Comparison of ENCODE assay signal across 17 cellular contexts in genomic region chr10:131080571-131080970, GRCh38.
"Had no signal": no experiment of that assay in that cellular context is flagged by ENCODE, and none has a peak within 500 bp of the region (broad histone marks: within the 10 kb centered on the region; RNA-seq: fewer than 3 reads in every experiment).

No MANE protein-coding gene starts in this region.

- H3K36me3 Mint-ChIP-seq: naive thymus-derived CD8-positive, alpha-beta T cell had no signal

- H3K4me3 ChIP-seq: heart right ventricle, ovary, smooth muscle cell had no signal

- H3K9me3 ChIP-seq: heart right ventricle, ovary had no signal

- H3K27ac ChIP-seq: heart right ventricle had no signal

- H3K36me3 ChIP-seq: heart right ventricle, ovary had no signal

- H3K4me1 ChIP-seq: heart right ventricle had no signal

- FAIRE-seq: endometrium, frontal cortex, islet of Langerhans, urothelium cell line had no signal

- DNase-seq: effector memory CD4-positive, alpha-beta T cell; heart right ventricle; hypothalamus; kidney glomerular epithelial cell; mammary epithelial cell; ovary; right cardiac atrium; stimulated activated CD4-positive, alpha-beta T cell treated with anti-CD3 and anti-CD28 coated beads, Interleukin-2, amount 100 ng/mL, for 48 hours; stimulated activated naive CD4-positive, alpha-beta T cell treated with Interleukin-2 at 50 U/mL for 16 hours; trophoblast cell had no signal

- ATAC-seq: esophagus mucosa, heart right ventricle, right cardiac atrium had no signal

- H3K4me2 ChIP-seq: smooth muscle cell had no signal

- H3K27me3 ChIP-seq: ovary had no signal
